ENCODE assay signal across 8 cellular contexts in the genomic region with DNA sequence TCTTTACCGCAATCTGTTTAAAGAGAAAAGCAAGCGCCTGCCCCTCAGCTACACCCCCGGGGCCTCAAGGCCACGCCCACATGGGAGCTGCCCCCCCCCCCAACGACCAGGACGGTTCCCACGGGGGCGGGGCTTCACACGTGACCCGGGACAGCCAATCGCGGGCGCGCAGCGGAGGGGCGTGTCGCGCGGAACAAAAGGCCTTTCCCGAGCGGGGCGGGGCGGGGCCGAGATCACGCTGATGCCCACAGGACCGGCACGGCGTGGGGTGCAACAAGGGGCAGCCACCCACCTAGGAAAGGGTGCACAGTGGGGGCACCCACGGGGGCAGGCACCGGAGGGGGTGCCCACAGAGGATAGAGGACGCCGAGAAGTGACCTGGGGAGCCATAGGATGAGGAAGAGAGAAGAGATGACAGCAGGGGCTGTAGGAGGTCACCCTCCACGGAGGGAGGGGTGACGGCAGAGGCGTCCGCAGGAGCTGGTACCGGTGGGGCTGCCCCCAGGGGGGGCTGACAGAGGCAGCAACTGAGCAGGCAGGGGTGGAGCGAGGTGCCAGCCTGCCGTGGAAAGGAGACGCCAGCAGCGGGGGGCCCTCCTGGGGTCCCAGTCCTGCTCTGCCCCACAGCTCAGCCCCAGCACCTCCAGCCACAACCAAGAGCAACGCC. TPM values are rescaled to one million over a fixed set of nuclear protein-coding genes. Genes with fewer than 3 reads are reported as not detected.
DNase-seq lines count a peak whose midpoint lies in the region; ATAC-seq and TF ChIP-seq lines count a peak whose summit lies in the region.

No MANE protein-coding gene starts in this region.

- peak; percentile 78 to 84 for DNase-seq in NCI-H2081 (lab: John Stamatoyannopoulos, UW)
- no peak for DNase-seq in NCI-H2081 treated with DMSO at 0.1 percent for 48 hours (lab: John Stamatoyannopoulos, UW)
- DNase-seq in NCI-H345 treated with DMSO at 0.1 percent for 48 hours (lab: John Stamatoyannopoulos, UW; ENCODE audit: unreplicated experiment) = peak; percentile 71
- DNase-seq in activated CD4-positive, alpha-beta T cell treated with anti-CD3 and anti-CD28 coated beads for 1 hour = peak; percentile 95
- peak; percentile 79 for DNase-seq in cerebellar cortex (ENCODE audit: low spot score)
- DNase-seq in kidney epithelial cell (ENCODE audit: low read depth) = no peak
- peak; percentile 87 to 97 (median 93) for DNase-seq in stimulated activated CD4-positive, alpha-beta T cell treated with anti-CD3 and anti-CD28 coated beads, Interleukin-12 subunit alpha, Interleukin-12 subunit beta, amount 100 ng/mL, for 48 hours (ENCODE audit: low read depth in 2 of 3, low spot score in 1 of 3)

- H3K4me3 ChIP-seq in kidney epithelial cell (ENCODE audit: low read depth, low read length) = peak overlapping the region; percentile 68

- no peak for TF ChIP-seq CTCF in kidney epithelial cell (IDR thresholded peaks at IDR 0.05; ENCODE audit: insufficient read depth, low read length, poor library complexity, severe bottlenecking)

- no peaks in the 10 kb centered on the region for H3K36me3 ChIP-seq in kidney epithelial cell (ENCODE audit: control insufficient read depth, insufficient read depth, low read length)

- peak; percentile 84 for ATAC-seq in HG03108 (IDR thresholded peaks at IDR 0.05; ENCODE audit: unreplicated experiment)

- H3K27me3 ChIP-seq in kidney epithelial cell (ENCODE audit: control insufficient read depth, insufficient read depth, low read length) = no peaks in the 10 kb centered on the region

RNA-seq across cellular contexts. Expression of gene UNKL, which starts 6.2 kb away (rescaled TPM):
- total RNA-seq in kidney epithelial cell = 9.8 and 19.3 TPM in 2 replicates

RNA-seq across cellular contexts. Expression of gene UQCC4, which starts 12.2 kb away (rescaled TPM):
- 25.2 and 26.6 TPM in 2 replicates for total RNA-seq in kidney epithelial cell

RNA-seq across cellular contexts. Expression of gene PERCC1, which starts 22.6 kb away (rescaled TPM):
- total RNA-seq in kidney epithelial cell = not detected in 2 replicates

RNA-seq across cellular contexts. Expression of gene CCDC154, which starts 36.1 kb away (rescaled TPM):
- 0.08 and 0.14 TPM in 2 replicates for total RNA-seq in kidney epithelial cell

RNA-seq across cellular contexts. Expression of gene GNPTG, which starts 56.6 kb away (rescaled TPM):
- 103 and 104 TPM in 2 replicates for total RNA-seq in kidney epithelial cell

Comparison
In these comparisons a context has a peak if more than half of its experiments do, and no peak if none do; other contexts are left out.
1. DNase-seq: peak in NCI-H2081 (2 of 2), NCI-H345 treated with DMSO at 0.1 percent for 48 hours (single experiment), activated CD4-positive, alpha-beta T cell treated with anti-CD3 and anti-CD28 coated beads for 1 hour (single experiment), cerebellar cortex (single experiment) and stimulated activated CD4-positive, alpha-beta T cell treated with anti-CD3 and anti-CD28 coated beads, Interleukin-12 subunit alpha, Interleukin-12 subunit beta, amount 100 ng/mL, for 48 hours (3 of 3); none in NCI-H2081 treated with DMSO at 0.1 percent for 48 hours (single experiment) and kidney epithelial cell (single experiment).